In genomic region chr17:39722104-39722503, GRCh38 we compare ENCODE assay signal across 29 cellular contexts. TPM values are rescaled to one million over a fixed set of nuclear protein-coding genes. Genes with fewer than 3 reads are reported as not detected.
"Had no signal": no experiment of that assay in that cellular context is flagged by ENCODE, and none has a peak within 500 bp of the region (broad histone marks: within the 10 kb centered on the region; RNA-seq: fewer than 3 reads in every experiment).

No MANE protein-coding gene starts in this region.

- H3K9me3 Mint-ChIP-seq: mesothelial cell of epicardium; naive B cell; natural killer cell treated with Interleukin-12 subunit alpha and Interleukin-12 subunit beta and Interleukin-15 and Interleukin-18, amount 100 ng/mL, for 72 hours; neural crest cell; stimulated activated naive CD8-positive, alpha-beta T cell treated with anti-CD3 and anti-CD28 coated beads, Interleukin-15, amount 100 ng/mL, for 72 hours had no signal

- H3K27ac Mint-ChIP-seq: mesothelial cell of epicardium; naive B cell; natural killer cell treated with Interleukin-12 subunit alpha and Interleukin-12 subunit beta and Interleukin-15 and Interleukin-18, amount 100 ng/mL, for 72 hours; progenitor cell of endocrine pancreas; stimulated activated naive CD8-positive, alpha-beta T cell treated with anti-CD3 and anti-CD28 coated beads, Interleukin-15, amount 100 ng/mL, for 72 hours had no signal

- H3K4me3 Mint-ChIP-seq: mesothelial cell of epicardium; naive B cell; natural killer cell treated with Interleukin-12 subunit alpha and Interleukin-12 subunit beta and Interleukin-15 and Interleukin-18, amount 100 ng/mL, for 72 hours; neural crest cell; stimulated activated naive CD8-positive, alpha-beta T cell treated with anti-CD3 and anti-CD28 coated beads, Interleukin-15, amount 100 ng/mL, for 72 hours had no signal

- H3K27me3 Mint-ChIP-seq: naive B cell; natural killer cell treated with Interleukin-12 subunit alpha and Interleukin-12 subunit beta and Interleukin-15 and Interleukin-18, amount 100 ng/mL, for 72 hours; progenitor cell of endocrine pancreas; stimulated activated naive CD8-positive, alpha-beta T cell treated with anti-CD3 and anti-CD28 coated beads, Interleukin-15, amount 100 ng/mL, for 72 hours had no signal

- H3K4me1 Mint-ChIP-seq: mesothelial cell of epicardium, neural crest cell had no signal

- DNase-seq: dermis blood vessel endothelial cell; effector memory CD4-positive, alpha-beta T cell; erythroblast; esophagus squamous epithelium; foreskin melanocyte; glutamatergic neuron; heart right ventricle; hippocampal formation; left cardiac atrium; left lung; mesenchymal stem cell; mucosa of descending colon; naive B cell; stimulated activated CD4-positive, alpha-beta T cell treated with anti-CD3 and anti-CD28 coated beads, Interleukin-12 subunit alpha, Interleukin-12 subunit beta, amount 100 ng/mL, for 4 hours; stimulated activated CD4-positive, alpha-beta T cell treated with anti-CD3 and anti-CD28 coated beads, Interleukin-1b, Interleukin-23, amount 100 ng/mL, for 48 hours; stimulated activated CD4-positive, alpha-beta T cell treated with anti-CD3 and anti-CD28 coated beads, Interleukin-4, amount 100 ng/mL, for 1 hour; stimulated activated CD8-positive, alpha-beta memory T cell treated with anti-CD3 and anti-CD28 coated beads, Interleukin-4, amount 100 ng/mL, for 48 hours; stimulated activated naive CD4-positive, alpha-beta T cell; stimulated activated naive CD8-positive, alpha-beta T cell treated with anti-CD3 and anti-CD28 coated beads, Interleukin-15, amount 100 ng/mL, for 72 hours; transverse colon; upper lobe of right lung; uterus had no signal

- H3K36me3 Mint-ChIP-seq: naive B cell; natural killer cell treated with Interleukin-12 subunit alpha and Interleukin-12 subunit beta and Interleukin-15 and Interleukin-18, amount 100 ng/mL, for 72 hours had no signal

- ATAC-seq: heart right ventricle; left cardiac atrium; left lung; mucosa of descending colon; natural killer cell treated with Interleukin-12 subunit alpha and Interleukin-12 subunit beta and Interleukin-15 and Interleukin-18, amount 100 ng/mL, for 72 hours; sciatic nerve; stimulated activated naive CD8-positive, alpha-beta T cell treated with anti-CD3 and anti-CD28 coated beads, Interleukin-15, amount 100 ng/mL, for 72 hours; upper lobe of right lung had no signal

RNA-seq across cellular contexts. Expression of gene GRB7, which starts 15.6 kb away (rescaled TPM):
- total RNA-seq: neural crest cell had no signal

RNA-seq across cellular contexts. Expression of gene PNMT, which starts 53.9 kb away (rescaled TPM):
- total RNA-seq: kidney epithelial cell; natural killer cell treated with Interleukin-12 subunit alpha and Interleukin-12 subunit beta and Interleukin-15 and Interleukin-18, amount 100 ng/mL, for 72 hours; smooth muscle cell had no signal
